Comparison of ENCODE assay signal across 25 cellular contexts in the genomic region with DNA sequence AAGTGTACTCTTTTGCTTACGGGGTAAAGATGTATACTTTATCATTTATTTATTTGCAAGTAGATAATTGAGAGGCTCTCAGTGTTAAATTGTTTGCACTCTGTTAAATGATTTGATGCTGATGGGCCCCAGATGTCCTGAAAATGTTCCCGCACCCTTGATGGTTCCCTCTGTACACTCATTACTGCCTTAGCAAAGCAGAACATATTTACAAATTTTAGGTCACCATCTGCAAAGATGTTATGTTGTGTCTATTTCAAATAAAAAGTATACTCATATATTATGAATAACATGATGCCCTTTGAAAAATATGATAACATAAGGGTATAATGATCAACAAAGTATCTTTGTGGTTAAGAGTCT.
"Had no signal": no experiment of that assay in that cellular context is flagged by ENCODE, and none has a peak within 500 bp of the region (broad histone marks: within the 10 kb centered on the region; RNA-seq: fewer than 3 reads in every experiment).

No MANE protein-coding gene starts in this region.

- H3K4me1 Mint-ChIP-seq: activated CD4-positive, alpha-beta T cell treated with anti-CD3 and anti-CD28 coated beads, Interleukin-2, amount 10 ng/mL, durations not matched to agents 7 days and 5 days; brain; central memory CD8-positive, alpha-beta T cell had no signal

- DNase-seq: activated CD4-positive, alpha-beta memory T cell treated with anti-CD3 and anti-CD28 coated beads for 36 hours; activated CD4-positive, alpha-beta T cell treated with anti-CD3 and anti-CD28 coated beads, Interleukin-2, amount 10 ng/mL, durations not matched to agents 7 days and 5 days; activated CD4-positive, CD25-positive, alpha-beta regulatory T cell; activated CD8-positive, alpha-beta memory T cell treated with anti-CD3 and anti-CD28 coated beads for 24 hours; activated effector memory CD4-positive, alpha-beta T cell treated with anti-CD3 and anti-CD28 coated beads, Interleukin-2, amount 50 U/mL, for 16 hours; activated naive CD4-positive, alpha-beta T cell treated with Interleukin-2 at 50 U/mL for 16 hours; activated T-cell treated with anti-CD3 and anti-CD28 coated beads, Interleukin-2, amount 50 U/mL, for 4 hours; amygdala; Kasumi-1; KBM-7; NCI-H1048; NCI-H1417 treated with DMSO at 0.1 percent for 48 hours; NCI-H187; NCI-H2081 treated with DMSO at 0.1 percent for 48 hours; NCI-H446; NCI-H526; RPMI8226; T-helper 1 cell had no signal

- H3K27ac ChIP-seq: SK-N-MC, VCaP had no signal

- H3K4me3 Mint-ChIP-seq: activated CD4-positive, alpha-beta memory T cell treated with anti-CD3 and anti-CD28 coated beads for 36 hours; activated CD4-positive, alpha-beta T cell treated with anti-CD3 and anti-CD28 coated beads, Interleukin-2, amount 10 ng/mL, durations not matched to agents 7 days and 5 days; activated T-cell treated with anti-CD3 and anti-CD28 coated beads, Interleukin-2, amount 50 U/mL, for 4 hours; brain; central memory CD8-positive, alpha-beta T cell had no signal

- ATAC-seq: activated naive CD4-positive, alpha-beta T cell treated with anti-CD3 and anti-CD28 coated beads, Interleukin-2, amount 50 U/mL, for 72 hours; activated T-cell treated with anti-CD3 and anti-CD28 coated beads, Interleukin-2, amount 50 U/mL, for 4 hours; Panc1; Right ventricle myocardium inferior had no signal

- H3K36me3 Mint-ChIP-seq: activated CD4-positive, alpha-beta memory T cell treated with anti-CD3 and anti-CD28 coated beads for 36 hours; activated naive CD4-positive, alpha-beta T cell treated with anti-CD3 and anti-CD28 coated beads, Interleukin-2, amount 50 U/mL, for 72 hours; brain had no signal

- H3K27me3 Mint-ChIP-seq: activated CD4-positive, alpha-beta memory T cell treated with anti-CD3 and anti-CD28 coated beads for 36 hours; activated CD4-positive, alpha-beta T cell treated with anti-CD3 and anti-CD28 coated beads, Interleukin-2, amount 10 ng/mL, durations not matched to agents 7 days and 5 days; brain; central memory CD8-positive, alpha-beta T cell had no signal

- H3K4me3 ChIP-seq: SK-N-MC had no signal

- H3K27ac Mint-ChIP-seq: activated CD4-positive, alpha-beta memory T cell treated with anti-CD3 and anti-CD28 coated beads for 36 hours; activated CD4-positive, alpha-beta T cell treated with anti-CD3 and anti-CD28 coated beads, Interleukin-2, amount 10 ng/mL, durations not matched to agents 7 days and 5 days; activated naive CD4-positive, alpha-beta T cell treated with anti-CD3 and anti-CD28 coated beads, Interleukin-2, amount 50 U/mL, for 72 hours; brain had no signal

- H3K9me3 Mint-ChIP-seq: activated CD4-positive, alpha-beta memory T cell treated with anti-CD3 and anti-CD28 coated beads for 36 hours; activated CD4-positive, alpha-beta T cell treated with anti-CD3 and anti-CD28 coated beads, Interleukin-2, amount 10 ng/mL, durations not matched to agents 7 days and 5 days; activated T-cell treated with anti-CD3 and anti-CD28 coated beads, Interleukin-2, amount 50 U/mL, for 4 hours; brain; central memory CD8-positive, alpha-beta T cell had no signal
